1 cellular context compared by ENCODE assay signal in the genomic region with DNA sequence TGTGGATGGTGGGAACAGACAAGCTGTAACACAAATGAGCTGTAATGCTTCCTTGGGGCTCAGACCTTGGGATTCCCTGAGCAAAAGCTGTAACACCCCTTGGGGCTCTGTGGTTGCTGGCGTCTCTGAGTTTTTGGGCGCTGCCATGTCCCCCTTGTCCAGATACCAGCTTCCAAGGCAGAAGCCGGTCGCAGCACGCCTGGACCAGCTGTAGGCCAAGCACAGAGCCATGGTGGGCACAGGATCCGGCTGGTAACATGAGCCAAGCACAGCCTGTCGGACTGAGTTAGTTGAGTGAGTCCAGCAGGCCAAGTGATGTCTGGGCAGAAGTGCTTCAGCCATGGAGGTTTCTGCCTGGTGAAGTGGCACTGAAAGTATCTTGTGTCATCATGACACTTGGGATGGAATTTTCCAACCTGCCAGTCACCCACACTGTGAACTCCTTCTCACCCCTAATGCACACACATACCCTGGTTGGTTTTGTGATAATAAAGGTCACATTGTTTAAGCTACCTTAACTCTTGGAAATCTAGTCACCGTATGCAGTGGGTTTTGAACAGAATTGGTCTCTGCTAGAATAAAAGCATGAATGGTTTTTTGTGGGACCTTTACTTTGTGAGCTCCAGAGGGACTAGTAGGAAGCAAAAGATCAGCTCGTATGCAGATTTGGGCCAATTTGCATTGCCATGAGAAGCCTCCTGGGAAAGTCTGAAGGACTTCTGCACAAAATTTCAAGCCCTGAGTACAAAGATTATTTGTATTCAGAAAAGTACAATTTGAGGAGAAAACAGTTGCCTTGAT.
TF ChIP-seq lines count a peak whose summit lies in the region.

No MANE protein-coding gene starts in this region.

TF ChIP-seq in HepG2, 621 proteins besides CTCF, POLR2A, EP300 and RAD21:
- TF ChIP-seq ZNF136 (CRISPR knock-in tag; IDR thresholded peaks at IDR 0.05; ENCODE audit: low read depth), result no peak
- TF ChIP-seq ZNF143 (CRISPR knock-in tag; IDR thresholded peaks at IDR 0.05), result no peak
- no peak for TF ChIP-seq PAF1 (CRISPR knock-in tag; IDR thresholded peaks at IDR 0.05)
- TF ChIP-seq SOX13 (IDR thresholded peaks at IDR 0.05), result no peak
- peak in 1 of 2 experiments; percentile 53; a peak in 1 of 4 replicates for TF ChIP-seq SOX13 (CRISPR knock-in tag; conservative IDR thresholded peaks at IDR 0.05 in 1 of 2, IDR thresholded peaks at IDR 0.05 in 1 of 2)
- TF ChIP-seq SMAD1 (CRISPR knock-in tag; IDR thresholded peaks at IDR 0.05; ENCODE audit: borderline replicate concordance, low read depth), result no peak
- TF ChIP-seq SIX1 (CRISPR knock-in tag; IDR thresholded peaks at IDR 0.05; ENCODE audit: borderline replicate concordance), result peak; percentile 29; the same call in 1 of the 2 replicates
- peak; percentile 43; the same call in 1 of the 2 replicates for TF ChIP-seq PPARG (CRISPR knock-in tag; conservative IDR thresholded peaks at IDR 0.05)
- TF ChIP-seq ZNF891 (CRISPR knock-in tag; IDR thresholded peaks at IDR 0.05), result no peak
- TF ChIP-seq, protein P1, sequence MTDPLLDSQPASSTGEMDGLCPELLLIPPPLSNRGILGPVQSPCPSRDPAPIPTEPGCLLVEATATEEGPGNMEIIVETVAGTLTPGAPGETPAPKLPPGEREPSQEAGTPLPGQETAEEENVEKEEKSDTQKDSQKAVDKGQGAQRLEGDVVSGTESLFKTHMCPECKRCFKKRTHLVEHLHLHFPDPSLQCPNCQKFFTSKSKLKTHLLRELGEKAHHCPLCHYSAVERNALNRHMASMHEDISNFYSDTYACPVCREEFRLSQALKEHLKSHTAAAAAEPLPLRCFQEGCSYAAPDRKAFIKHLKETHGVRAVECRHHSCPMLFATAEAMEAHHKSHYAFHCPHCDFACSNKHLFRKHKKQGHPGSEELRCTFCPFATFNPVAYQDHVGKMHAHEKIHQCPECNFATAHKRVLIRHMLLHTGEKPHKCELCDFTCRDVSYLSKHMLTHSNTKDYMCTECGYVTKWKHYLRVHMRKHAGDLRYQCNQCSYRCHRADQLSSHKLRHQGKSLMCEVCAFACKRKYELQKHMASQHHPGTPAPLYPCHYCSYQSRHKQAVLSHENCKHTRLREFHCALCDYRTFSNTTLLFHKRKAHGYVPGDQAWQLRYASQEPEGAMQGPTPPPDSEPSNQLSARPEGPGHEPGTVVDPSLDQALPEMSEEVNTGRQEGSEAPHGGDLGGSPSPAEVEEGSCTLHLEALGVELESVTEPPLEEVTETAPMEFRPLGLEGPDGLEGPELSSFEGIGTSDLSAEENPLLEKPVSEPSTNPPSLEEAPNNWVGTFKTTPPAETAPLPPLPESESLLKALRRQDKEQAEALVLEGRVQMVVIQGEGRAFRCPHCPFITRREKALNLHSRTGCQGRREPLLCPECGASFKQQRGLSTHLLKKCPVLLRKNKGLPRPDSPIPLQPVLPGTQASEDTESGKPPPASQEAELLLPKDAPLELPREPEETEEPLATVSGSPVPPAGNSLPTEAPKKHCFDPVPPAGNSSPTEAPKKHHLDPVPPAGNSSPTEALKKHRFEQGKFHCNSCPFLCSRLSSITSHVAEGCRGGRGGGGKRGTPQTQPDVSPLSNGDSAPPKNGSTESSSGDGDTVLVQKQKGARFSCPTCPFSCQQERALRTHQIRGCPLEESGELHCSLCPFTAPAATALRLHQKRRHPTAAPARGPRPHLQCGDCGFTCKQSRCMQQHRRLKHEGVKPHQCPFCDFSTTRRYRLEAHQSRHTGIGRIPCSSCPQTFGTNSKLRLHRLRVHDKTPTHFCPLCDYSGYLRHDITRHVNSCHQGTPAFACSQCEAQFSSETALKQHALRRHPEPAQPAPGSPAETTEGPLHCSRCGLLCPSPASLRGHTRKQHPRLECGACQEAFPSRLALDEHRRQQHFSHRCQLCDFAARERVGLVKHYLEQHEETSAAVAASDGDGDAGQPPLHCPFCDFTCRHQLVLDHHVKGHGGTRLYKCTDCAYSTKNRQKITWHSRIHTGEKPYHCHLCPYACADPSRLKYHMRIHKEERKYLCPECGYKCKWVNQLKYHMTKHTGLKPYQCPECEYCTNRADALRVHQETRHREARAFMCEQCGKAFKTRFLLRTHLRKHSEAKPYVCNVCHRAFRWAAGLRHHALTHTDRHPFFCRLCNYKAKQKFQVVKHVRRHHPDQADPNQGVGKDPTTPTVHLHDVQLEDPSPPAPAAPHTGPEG (CRISPR knock-in tag; IDR thresholded peaks at IDR 0.05), result no peak
- TF ChIP-seq ETV5 (CRISPR knock-in tag; IDR thresholded peaks at IDR 0.05; ENCODE audit: borderline replicate concordance), result no peak
- 0 out of 2 replicates have a peak, but pooled peaks have one; percentile 22 for TF ChIP-seq TBX2 (CRISPR knock-in tag; IDR thresholded peaks at IDR 0.05; ENCODE audit: borderline replicate concordance)
- TF ChIP-seq ZNF331 (CRISPR knock-in tag; IDR thresholded peaks at IDR 0.05), result peak; percentile 66; the same call in 1 of the 2 replicates
- peak; percentile 35; the same call in 1 of the 2 replicates for TF ChIP-seq THAP11 (CRISPR knock-in tag; IDR thresholded peaks at IDR 0.05)
- no peak for TF ChIP-seq ZNF720 (CRISPR knock-in tag; IDR thresholded peaks at IDR 0.05)
- TF ChIP-seq, protein P2, sequence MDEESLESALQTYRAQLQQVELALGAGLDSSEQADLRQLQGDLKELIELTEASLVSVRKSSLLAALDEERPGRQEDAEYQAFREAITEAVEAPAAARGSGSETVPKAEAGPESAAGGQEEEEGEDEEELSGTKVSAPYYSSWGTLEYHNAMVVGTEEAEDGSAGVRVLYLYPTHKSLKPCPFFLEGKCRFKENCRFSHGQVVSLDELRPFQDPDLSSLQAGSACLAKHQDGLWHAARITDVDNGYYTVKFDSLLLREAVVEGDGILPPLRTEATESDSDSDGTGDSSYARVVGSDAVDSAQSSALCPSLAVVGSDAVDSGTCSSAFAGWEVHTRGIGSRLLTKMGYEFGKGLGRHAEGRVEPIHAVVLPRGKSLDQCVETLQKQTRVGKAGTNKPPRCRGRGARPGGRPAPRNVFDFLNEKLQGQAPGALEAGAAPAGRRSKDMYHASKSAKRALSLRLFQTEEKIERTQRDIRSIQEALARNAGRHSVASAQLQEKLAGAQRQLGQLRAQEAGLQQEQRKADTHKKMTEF (CRISPR knock-in tag; IDR thresholded peaks at IDR 0.05), result peak; percentile 40; the same call in 1 of the 2 replicates
- TF ChIP-seq, protein P3, sequence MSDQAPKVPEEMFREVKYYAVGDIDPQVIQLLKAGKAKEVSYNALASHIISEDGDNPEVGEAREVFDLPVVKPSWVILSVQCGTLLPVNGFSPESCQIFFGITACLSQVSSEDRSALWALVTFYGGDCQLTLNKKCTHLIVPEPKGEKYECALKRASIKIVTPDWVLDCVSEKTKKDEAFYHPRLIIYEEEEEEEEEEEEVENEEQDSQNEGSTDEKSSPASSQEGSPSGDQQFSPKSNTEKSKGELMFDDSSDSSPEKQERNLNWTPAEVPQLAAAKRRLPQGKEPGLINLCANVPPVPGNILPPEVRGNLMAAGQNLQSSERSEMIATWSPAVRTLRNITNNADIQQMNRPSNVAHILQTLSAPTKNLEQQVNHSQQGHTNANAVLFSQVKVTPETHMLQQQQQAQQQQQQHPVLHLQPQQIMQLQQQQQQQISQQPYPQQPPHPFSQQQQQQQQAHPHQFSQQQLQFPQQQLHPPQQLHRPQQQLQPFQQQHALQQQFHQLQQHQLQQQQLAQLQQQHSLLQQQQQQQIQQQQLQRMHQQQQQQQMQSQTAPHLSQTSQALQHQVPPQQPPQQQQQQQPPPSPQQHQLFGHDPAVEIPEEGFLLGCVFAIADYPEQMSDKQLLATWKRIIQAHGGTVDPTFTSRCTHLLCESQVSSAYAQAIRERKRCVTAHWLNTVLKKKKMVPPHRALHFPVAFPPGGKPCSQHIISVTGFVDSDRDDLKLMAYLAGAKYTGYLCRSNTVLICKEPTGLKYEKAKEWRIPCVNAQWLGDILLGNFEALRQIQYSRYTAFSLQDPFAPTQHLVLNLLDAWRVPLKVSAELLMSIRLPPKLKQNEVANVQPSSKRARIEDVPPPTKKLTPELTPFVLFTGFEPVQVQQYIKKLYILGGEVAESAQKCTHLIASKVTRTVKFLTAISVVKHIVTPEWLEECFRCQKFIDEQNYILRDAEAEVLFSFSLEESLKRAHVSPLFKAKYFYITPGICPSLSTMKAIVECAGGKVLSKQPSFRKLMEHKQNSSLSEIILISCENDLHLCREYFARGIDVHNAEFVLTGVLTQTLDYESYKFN (CRISPR knock-in tag; conservative IDR thresholded peaks at IDR 0.05), result 0 out of 2 replicates have a peak, but pooled peaks have one; percentile 29
- peak; percentile 22; the same call in 1 of the 2 replicates for TF ChIP-seq ZNF768 (CRISPR knock-in tag; IDR thresholded peaks at IDR 0.05)
- peak; percentile 87 for TF ChIP-seq RARA (CRISPR knock-in tag; IDR thresholded peaks at IDR 0.05)
- TF ChIP-seq RNF2 (conservative IDR thresholded peaks at IDR 0.05; ENCODE audit: low read depth), result no peak
- TF ChIP-seq ZNF839 (CRISPR knock-in tag; IDR thresholded peaks at IDR 0.05; ENCODE audit: borderline replicate concordance), result no peak
- TF ChIP-seq ZNF234 (CRISPR knock-in tag; conservative IDR thresholded peaks at IDR 0.05), result no peak
- TF ChIP-seq ZNF556 (CRISPR knock-in tag; IDR thresholded peaks at IDR 0.05; ENCODE audit: borderline replicate concordance), result no peak
- TF ChIP-seq, protein P4, sequence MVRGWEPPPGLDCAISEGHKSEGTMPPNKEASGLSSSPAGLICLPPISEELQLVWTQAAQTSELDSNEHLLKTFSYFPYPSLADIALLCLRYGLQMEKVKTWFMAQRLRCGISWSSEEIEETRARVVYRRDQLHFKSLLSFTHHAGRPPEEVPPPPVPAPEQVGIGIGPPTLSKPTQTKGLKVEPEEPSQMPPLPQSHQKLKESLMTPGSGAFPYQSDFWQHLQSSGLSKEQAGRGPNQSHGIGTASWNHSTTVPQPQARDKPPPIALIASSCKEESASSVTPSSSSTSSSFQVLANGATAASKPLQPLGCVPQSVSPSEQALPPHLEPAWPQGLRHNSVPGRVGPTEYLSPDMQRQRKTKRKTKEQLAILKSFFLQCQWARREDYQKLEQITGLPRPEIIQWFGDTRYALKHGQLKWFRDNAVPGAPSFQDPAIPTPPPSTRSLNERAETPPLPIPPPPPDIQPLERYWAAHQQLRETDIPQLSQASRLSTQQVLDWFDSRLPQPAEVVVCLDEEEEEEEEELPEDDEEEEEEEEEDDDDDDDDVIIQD (CRISPR knock-in tag; IDR thresholded peaks at IDR 0.05; ENCODE audit: low read depth), result no peak
- no peak for TF ChIP-seq ZNF616 (CRISPR knock-in tag; IDR thresholded peaks at IDR 0.05; ENCODE audit: low read depth)
- TF ChIP-seq RXRB (CRISPR knock-in tag; IDR thresholded peaks at IDR 0.05; ENCODE audit: borderline replicate concordance), result peak; percentile 54
- TF ChIP-seq, protein P5, sequence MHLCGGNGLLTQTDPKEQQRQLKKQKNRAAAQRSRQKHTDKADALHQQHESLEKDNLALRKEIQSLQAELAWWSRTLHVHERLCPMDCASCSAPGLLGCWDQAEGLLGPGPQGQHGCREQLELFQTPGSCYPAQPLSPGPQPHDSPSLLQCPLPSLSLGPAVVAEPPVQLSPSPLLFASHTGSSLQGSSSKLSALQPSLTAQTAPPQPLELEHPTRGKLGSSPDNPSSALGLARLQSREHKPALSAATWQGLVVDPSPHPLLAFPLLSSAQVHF (CRISPR knock-in tag; IDR thresholded peaks at IDR 0.05), result no peak
- TF ChIP-seq ZNF160 (CRISPR knock-in tag; IDR thresholded peaks at IDR 0.05), result no peak
- TF ChIP-seq ZBTB38 (CRISPR knock-in tag; IDR thresholded peaks at IDR 0.05), result no peak
- peak; percentile 55 for TF ChIP-seq AGO2 (optimal IDR thresholded peaks at IDR 0.05; ENCODE audit: low read depth, low read length)
- TF ChIP-seq MYNN (CRISPR knock-in tag; IDR thresholded peaks at IDR 0.05; ENCODE audit: low read depth), result peak; percentile 98
- TF ChIP-seq HOXA5 (CRISPR knock-in tag; IDR thresholded peaks at IDR 0.05), result no peak
- TF ChIP-seq, protein P6, sequence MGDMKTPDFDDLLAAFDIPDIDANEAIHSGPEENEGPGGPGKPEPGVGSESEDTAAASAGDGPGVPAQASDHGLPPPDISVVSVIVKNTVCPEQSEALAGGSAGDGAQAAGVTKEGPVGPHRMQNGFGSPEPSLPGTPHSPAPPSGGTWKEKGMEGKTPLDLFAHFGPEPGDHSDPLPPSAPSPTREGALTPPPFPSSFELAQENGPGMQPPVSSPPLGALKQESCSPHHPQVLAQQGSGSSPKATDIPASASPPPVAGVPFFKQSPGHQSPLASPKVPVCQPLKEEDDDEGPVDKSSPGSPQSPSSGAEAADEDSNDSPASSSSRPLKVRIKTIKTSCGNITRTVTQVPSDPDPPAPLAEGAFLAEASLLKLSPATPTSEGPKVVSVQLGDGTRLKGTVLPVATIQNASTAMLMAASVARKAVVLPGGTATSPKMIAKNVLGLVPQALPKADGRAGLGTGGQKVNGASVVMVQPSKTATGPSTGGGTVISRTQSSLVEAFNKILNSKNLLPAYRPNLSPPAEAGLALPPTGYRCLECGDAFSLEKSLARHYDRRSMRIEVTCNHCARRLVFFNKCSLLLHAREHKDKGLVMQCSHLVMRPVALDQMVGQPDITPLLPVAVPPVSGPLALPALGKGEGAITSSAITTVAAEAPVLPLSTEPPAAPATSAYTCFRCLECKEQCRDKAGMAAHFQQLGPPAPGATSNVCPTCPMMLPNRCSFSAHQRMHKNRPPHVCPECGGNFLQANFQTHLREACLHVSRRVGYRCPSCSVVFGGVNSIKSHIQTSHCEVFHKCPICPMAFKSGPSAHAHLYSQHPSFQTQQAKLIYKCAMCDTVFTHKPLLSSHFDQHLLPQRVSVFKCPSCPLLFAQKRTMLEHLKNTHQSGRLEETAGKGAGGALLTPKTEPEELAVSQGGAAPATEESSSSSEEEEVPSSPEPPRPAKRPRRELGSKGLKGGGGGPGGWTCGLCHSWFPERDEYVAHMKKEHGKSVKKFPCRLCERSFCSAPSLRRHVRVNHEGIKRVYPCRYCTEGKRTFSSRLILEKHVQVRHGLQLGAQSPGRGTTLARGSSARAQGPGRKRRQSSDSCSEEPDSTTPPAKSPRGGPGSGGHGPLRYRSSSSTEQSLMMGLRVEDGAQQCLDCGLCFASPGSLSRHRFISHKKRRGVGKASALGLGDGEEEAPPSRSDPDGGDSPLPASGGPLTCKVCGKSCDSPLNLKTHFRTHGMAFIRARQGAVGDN (CRISPR knock-in tag; IDR thresholded peaks at IDR 0.05), result peak; percentile 33; the same call in 1 of the 2 replicates
- TF ChIP-seq SAP130 (CRISPR knock-in tag; IDR thresholded peaks at IDR 0.05; ENCODE audit: low read depth), result 0 out of 2 replicates have a peak, but pooled peaks have one; percentile 13
- TF ChIP-seq FOXA1 (IDR thresholded peaks at IDR 0.05), result no peak
- TF ChIP-seq FOXA1 (CRISPR knock-in tag; IDR thresholded peaks at IDR 0.05), result peak; percentile 46; the same call in 1 of the 2 replicates
- TF ChIP-seq BCL6 (CRISPR knock-in tag; IDR thresholded peaks at IDR 0.05), result peak; percentile 46; the same call in 1 of the 2 replicates
- 0 out of 2 replicates have a peak, but pooled peaks have one; percentile 20 for TF ChIP-seq FOXA3 (CRISPR knock-in tag; IDR thresholded peaks at IDR 0.05)
- TF ChIP-seq IKZF4 (CRISPR knock-in tag; IDR thresholded peaks at IDR 0.05; ENCODE audit: borderline replicate concordance, low read depth, not compliant biosample characterization), result no peak
- TF ChIP-seq TAF1 (CRISPR knock-in tag; IDR thresholded peaks at IDR 0.05), result 0 out of 2 replicates have a peak, but pooled peaks have one; percentile 26
- TF ChIP-seq YY1 (IDR thresholded peaks at IDR 0.05; ENCODE audit: insufficient read depth, insufficient replicate concordance, low read depth, low read length), result no peak
- peak; percentile 70 for TF ChIP-seq RXRA (CRISPR knock-in tag; IDR thresholded peaks at IDR 0.05)
- TF ChIP-seq SMC3 (IDR thresholded peaks at IDR 0.05; ENCODE audit: low read length), result no peak
